In the genomic region with DNA sequence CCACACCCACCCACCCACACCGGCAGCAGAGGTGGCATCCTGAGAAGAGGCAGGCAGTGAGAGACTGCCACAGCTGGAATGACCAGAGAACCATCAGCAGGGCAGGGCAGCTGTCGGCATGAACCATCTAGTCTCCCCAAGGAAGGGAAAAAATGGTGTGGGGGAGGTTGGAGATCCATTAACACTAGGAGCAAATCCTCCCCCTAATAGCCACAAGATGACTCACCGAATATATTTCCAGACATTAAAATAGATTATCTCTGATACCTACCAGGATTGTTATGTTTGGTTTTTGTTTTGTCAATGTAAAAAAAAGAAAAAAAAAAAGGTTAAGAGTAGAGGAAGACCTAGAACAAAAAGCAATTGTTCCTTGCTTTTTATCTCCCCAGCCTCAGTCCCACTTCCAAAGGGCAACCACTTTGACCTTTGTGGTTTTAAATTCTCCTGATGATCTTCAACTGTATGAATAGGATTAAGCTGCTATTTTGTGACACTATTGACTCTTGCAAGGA, we compare ENCODE assay signal across 12 cellular contexts. TPM values are rescaled to one million over a fixed set of nuclear protein-coding genes. Genes with fewer than 3 reads are reported as not detected.
DNase-seq lines count a peak whose midpoint lies in the region; ATAC-seq and TF ChIP-seq lines count a peak whose summit lies in the region.
"Had no signal": no experiment of that assay in that cellular context is flagged by ENCODE, and none has a peak within 500 bp of the region (broad histone marks: within the 10 kb centered on the region; RNA-seq: fewer than 3 reads in every experiment).

No MANE protein-coding gene starts in this region.

- H3K9me3 Mint-ChIP-seq in HFFc6 (no peaks in the 10 kb centered on the region), mesothelial cell of epicardium (no peaks in the 10 kb centered on the region)

- H3K4me3 Mint-ChIP-seq in HFFc6: no peak overlapping the region
- H3K4me3 Mint-ChIP-seq in mesothelial cell of epicardium: no peak overlapping the region

- peaks cover 29% of the 10 kb centered on the region for H3K4me1 Mint-ChIP-seq in HFFc6 (ENCODE audit: low read depth)
- H3K4me1 Mint-ChIP-seq in mesothelial cell of epicardium: peaks cover 4% of the 10 kb centered on the region

- TF ChIP-seq CTCF in HFFc6 (IDR thresholded peaks at IDR 0.05) (no peak), mesothelial cell of epicardium (IDR thresholded peaks at IDR 0.05; ENCODE audit: unreplicated experiment) (no peak)

- no peaks in the 10 kb centered on the region; the same call in none of the 2 replicates for H3K27me3 Mint-ChIP-seq in HFFc6 (ENCODE audit: insufficient read depth)
- H3K27me3 Mint-ChIP-seq in mesothelial cell of epicardium (ENCODE audit: low read depth): no peaks in the 10 kb centered on the region

- DNase-seq in ACHN (peak; percentile 29), HFFc6 (peak; percentile 28), amniotic epithelial cell (ENCODE audit: low read depth) (peak; percentile 81), islet precursor cell (peak; percentile 61), mesothelial cell of epicardium (ENCODE audit: low spot score in 2 of 2, unreplicated experiment in 2 of 2) (no peak)
- DNase-seq: activated CD8-positive, alpha-beta memory T cell treated with anti-CD3 and anti-CD28 coated beads for 24 hours; adrenal gland; psoas muscle; trophoblast cell had no signal

- ATAC-seq in GM21825 (IDR thresholded peaks at IDR 0.05; ENCODE audit: unreplicated experiment) (no peak), HG03280 (IDR thresholded peaks at IDR 0.05; ENCODE audit: unreplicated experiment) (no peak), HG02588 (IDR thresholded peaks at IDR 0.05; ENCODE audit: unreplicated experiment) (no peak)
- ATAC-seq: psoas muscle had no signal

- H3K27ac Mint-ChIP-seq in HFFc6 (no peak overlapping the region), mesothelial cell of epicardium (no peak overlapping the region)

- H3K36me3 Mint-ChIP-seq in HFFc6 (ENCODE audit: low read depth) (no peaks in the 10 kb centered on the region), mesothelial cell of epicardium (no peaks in the 10 kb centered on the region)

- in situ Hi-C loops in ACHN (cut with HindIII; ENCODE audit: low pct_ligation_motif_present, low pct_unique_long_range_greater_than_20kb, low sequenced_read_pairs): no loop called here

RNA-seq across cellular contexts. Expression of a gene that starts 34.2 kb away (rescaled TPM):
- 1 to 10 TPM; 2.6 to 6.1 (median 3.2) TPM for total RNA-seq in HFFc6 (2021; fragmentation: NEBNext Ultra II Directional; extraction: Animal tissue kit (Norgen Biotek cat#: 25700))
- total RNA-seq in mesothelial cell of epicardium: 1.3 to 1.6 TPM (median 1.5 TPM) in 3 replicates

Comparison
In these comparisons a context has a peak if more than half of its experiments do, and no peak if none do; other contexts are left out.
1. DNase-seq: peak in ACHN (single experiment), HFFc6 (single experiment), amniotic epithelial cell (single experiment) and islet precursor cell (single experiment); none in mesothelial cell of epicardium (0 of 2).